ENCODE assay signal across 17 cellular contexts in the genomic region with DNA sequence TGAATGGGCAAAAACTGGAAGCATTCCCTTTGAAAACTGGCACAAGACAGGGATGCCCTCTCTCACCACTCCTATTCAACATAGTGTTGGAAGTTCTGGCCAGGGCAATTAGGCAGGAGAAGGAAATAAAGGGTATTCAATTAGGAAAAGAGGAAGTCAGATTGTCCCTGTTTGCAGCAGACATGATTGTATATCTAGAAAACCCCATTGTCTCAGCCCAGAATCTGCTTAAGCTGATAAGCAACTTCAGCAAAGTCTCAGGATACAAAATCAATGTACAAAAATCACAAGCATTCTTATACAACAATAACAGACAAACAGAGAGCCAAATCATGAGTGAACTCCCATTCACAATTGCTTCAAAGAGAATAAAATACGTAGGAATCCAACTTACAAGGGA. TPM values are rescaled to one million over a fixed set of nuclear protein-coding genes. Genes with fewer than 3 reads are reported as not detected.
"Had no signal": no experiment of that assay in that cellular context is flagged by ENCODE, and none has a peak within 500 bp of the region (broad histone marks: within the 10 kb centered on the region; RNA-seq: fewer than 3 reads in every experiment).

No MANE protein-coding gene starts in this region.

RNA-seq across cellular contexts. Expression of gene FREM3, which starts 18.3 kb away (rescaled TPM):
- total RNA-seq: activated naive CD4-positive, alpha-beta T cell treated with anti-CD3 and anti-CD28 coated beads for 36 hours; activated naive CD4-positive, alpha-beta T cell treated with anti-CD3 and anti-CD28 coated beads, Interleukin-2, amount 50 U/mL, for 72 hours; activated naive CD8-positive, alpha-beta T cell treated with anti-CD3 and anti-CD28 coated beads for 36 hours; activated naive CD8-positive, alpha-beta T cell treated with anti-CD3 and anti-CD28 coated beads, Interleukin-2, amount 10 ng/mL, durations not matched to agents 7 days and 5 days; activated T-cell treated with anti-CD3 and anti-CD28 coated beads, Interleukin-2, amount 50 U/mL, for 4 hours; activated T-cell treated with anti-CD3 and anti-CD28 coated beads, Interleukin-2, amount 50 U/mL, for 72 hours; activated T-helper 1 cell treated with anti-CD3 and anti-CD28 coated beads, Interleukin-12 subunit alpha, Interleukin-12 subunit beta, Interleukin-2, Interleukin-4 antibody, amounts not matched to agents 30 ng/mL and 10 ng/mL and 1 ng/mL, durations not matched to agents 14 hours and 24 hours and 36 hours; activated T-helper 17 cell treated with anti-CD3 and anti-CD28 coated beads, Interleukin-2, amount 50 U/mL, for 72 hours; activated T-helper 2 cell treated with anti-CD3 and anti-CD28 coated beads, Interferon-gamma antibody, Interleukin-2, Interleukin-4, amounts not matched to agents 10 μg/mL and 5 μg/mL and 100 μg/mL, durations not matched to agents 14 hours and 24 hours and 36 hours; ascending aorta; astrocyte; body of pancreas; bronchial epithelial cell; cardiac muscle cell; cardiac septum had no signal
- polyA plus RNA-seq: adrenal gland, aorta, cardiac muscle cell had no signal
